ENCODE assay signal across 8 cellular contexts in genomic region chr1:226061793-226062557, GRCh38. TPM values are rescaled to one million over a fixed set of nuclear protein-coding genes. Genes with fewer than 3 reads are reported as not detected.
DNase-seq lines count a peak whose midpoint lies in the region; ATAC-seq, FAIRE-seq and TF ChIP-seq lines count a peak whose summit lies in the region.

No MANE protein-coding gene starts in this region.

- peak; percentile 72 for DNase-seq in A673 (ENCODE audit: low spot score)
- DNase-seq in NCI-H1092 treated with DMSO at 0.1 percent for 48 hours (lab: John Stamatoyannopoulos, UW): peak; percentile 79
- no peak for DNase-seq in T-helper 2 cell treated with Interferon-gamma antibody and Interleukin-4, amounts not matched to agents 5 μg/mL and 100 μg/mL, for 36 hours (ENCODE audit: low spot score)
- DNase-seq in cerebellar cortex (ENCODE audit: low spot score): peak; percentile 65
- DNase-seq in keratinocyte (ENCODE audit: low read depth, low spot score): no peak
- DNase-seq in smooth muscle cell (lab: John Stamatoyannopoulos, UW; ENCODE audit: unreplicated experiment): no peak

- H3K27me3 ChIP-seq in A673 (replicated peaks; ENCODE audit: insufficient read depth, low read depth, low read length, poor library complexity): no peaks in the 10 kb centered on the region
- H3K27me3 ChIP-seq in keratinocyte (ENCODE audit: control insufficient read depth, extremely low read depth, insufficient read depth, low read length): no peaks in the 10 kb centered on the region
- H3K27me3 ChIP-seq in smooth muscle cell (ENCODE audit: low read depth): no peaks in the 10 kb centered on the region

- peak; percentile 65 for ATAC-seq in GM18498 (IDR thresholded peaks at IDR 0.05; ENCODE audit: unreplicated experiment)
- ATAC-seq in HG02798 (IDR thresholded peaks at IDR 0.05; ENCODE audit: poor library complexity, unreplicated experiment): peak; percentile 52

- no TSS peak for BruUV-seq in A673 (replicated peaks; lab: Mats Ljungman, UMichigan)

- peak overlapping the region; percentile 81 for H3K9ac ChIP-seq in keratinocyte (ENCODE audit: control insufficient read depth, extremely low read depth, insufficient read depth, low read length)
- peak overlapping the region; percentile 90 for H3K9ac ChIP-seq in smooth muscle cell (ENCODE audit: low read depth)

- intact Hi-C loops in A673 (cut with micrococcal nuclease; ENCODE audit: unreplicated experiment): loop anchor here (1.0 to 10.0 kb wide), 3 partner anchors 49 to 133 kb away; partner anchors contain the start of gene SDE2

- no peaks in the 10 kb centered on the region for H3K9me1 ChIP-seq in keratinocyte (ENCODE audit: control insufficient read depth, extremely low read depth, insufficient read depth, low read length)

- H3K4me3 Mint-ChIP-seq in T-helper 2 cell treated with Interferon-gamma antibody and Interleukin-4, amounts not matched to agents 5 μg/mL and 100 μg/mL, for 36 hours: peak overlapping the region; percentile 92

- no peak for TF ChIP-seq CTCF in A673 (conservative IDR thresholded peaks at IDR 0.05; ENCODE audit: low read depth, low read length)
- no peak for TF ChIP-seq CTCF in keratinocyte (optimal IDR thresholded peaks at IDR 0.05 in 1 of 3, IDR thresholded peaks at IDR 0.05 in 1 of 3, conservative IDR thresholded peaks at IDR 0.05 in 1 of 3; ENCODE audit: extremely low read depth in 1 of 3, insufficient read depth in 2 of 3, low read length in 3 of 3)
- no peak for TF ChIP-seq CTCF in smooth muscle cell (IDR thresholded peaks at IDR 0.05; ENCODE audit: borderline replicate concordance, insufficient read depth, poor library complexity, severe bottlenecking)

- CTCF ChIA-PET in A673 (lab: Charles Lee): interaction anchor here (1.1 kb wide), 1 partner anchor 135 kb away, joined by 3 read pairs; no protein-coding TSS in a partner anchor

- H3K4me2 ChIP-seq in keratinocyte (ENCODE audit: control insufficient read depth, extremely low read depth, insufficient read depth, low read depth, low read length) (peak overlapping the region; percentile 82), smooth muscle cell (peak overlapping the region; percentile 92)

- FAIRE-seq in keratinocyte (lab: Jason Lieb, UNC): no peak

- H3K9me3 Mint-ChIP-seq in T-helper 2 cell treated with Interferon-gamma antibody and Interleukin-4, amounts not matched to agents 5 μg/mL and 100 μg/mL, for 36 hours: no peaks in the 10 kb centered on the region

- whole genome bisulfite sequencing in smooth muscle cell (ENCODE audit: low lambda C conversion rate): under 1% methylated on average over 45 of the region's 102 CpGs

- peaks cover 11% of the 10 kb centered on the region for H3F3A ChIP-seq in smooth muscle cell (ENCODE audit: low read depth)

- H3K27ac ChIP-seq in A673 (ENCODE audit: low read depth, low read length, poor library complexity, severe bottlenecking) (peak overlapping the region; percentile 90), keratinocyte (ENCODE audit: control insufficient read depth, insufficient read depth, low read length) (peak overlapping the region; percentile 85), smooth muscle cell (ENCODE audit: low read depth) (peak overlapping the region; percentile 84)

- H3K4me1 Mint-ChIP-seq in T-helper 2 cell treated with Interferon-gamma antibody and Interleukin-4, amounts not matched to agents 5 μg/mL and 100 μg/mL, for 36 hours (ENCODE audit: low read depth): peaks cover 26% of the 10 kb centered on the region

- H3K79me2 ChIP-seq in keratinocyte (ENCODE audit: control insufficient read depth, insufficient read depth, low read length) (peaks cover 38% of the 10 kb centered on the region), smooth muscle cell (ENCODE audit: low read depth) (peaks cover 40% of the 10 kb centered on the region)

- H3K4me1 ChIP-seq in A673 (ENCODE audit: insufficient read depth, low read length, poor library complexity, severe bottlenecking): peaks cover 21% of the 10 kb centered on the region
- peaks cover 20% of the 10 kb centered on the region for H3K4me1 ChIP-seq in keratinocyte (ENCODE audit: control insufficient read depth, extremely low read depth, insufficient read depth, low read length)
- peaks cover 30% of the 10 kb centered on the region for H3K4me1 ChIP-seq in smooth muscle cell (ENCODE audit: low read depth)

- H2AFZ ChIP-seq in keratinocyte (ENCODE audit: control insufficient read depth, low read length) (peak overlapping the region; percentile 77), smooth muscle cell (ENCODE audit: low read depth) (peak overlapping the region; percentile 88)

- no peaks in the 10 kb centered on the region for H3K27me3 Mint-ChIP-seq in T-helper 2 cell treated with Interferon-gamma antibody and Interleukin-4, amounts not matched to agents 5 μg/mL and 100 μg/mL, for 36 hours (ENCODE audit: low read depth)

- POLR2A ChIA-PET in A673 (lab: Charles Lee; ENCODE audit: low non-redundant PET): interaction anchor here (0.5 to 1.2 kb wide), 9 partner anchors 13 to 621 kb away, joined by 3 to 14 read pairs (median 4); partner anchors contain the start of genes PYCR2 and SDE2

- peak overlapping the region; percentile 98 for H3K27ac Mint-ChIP-seq in T-helper 2 cell treated with Interferon-gamma antibody and Interleukin-4, amounts not matched to agents 5 μg/mL and 100 μg/mL, for 36 hours

- peaks cover 41% of the 10 kb centered on the region for H3K36me3 Mint-ChIP-seq in T-helper 2 cell treated with Interferon-gamma antibody and Interleukin-4, amounts not matched to agents 5 μg/mL and 100 μg/mL, for 36 hours (ENCODE audit: low read depth)

- dilution Hi-C loops in keratinocyte (cut with MboI; ENCODE audit: extremely low pct_ligation_motif_present, low sequenced_read_pairs): no loop called here

- H3K9me3 ChIP-seq in A673 (ENCODE audit: low read depth, low read length, poor library complexity, severe bottlenecking) (no peaks in the 10 kb centered on the region), keratinocyte (ENCODE audit: control insufficient read depth, low read depth, low read length) (no peaks in the 10 kb centered on the region), smooth muscle cell (replicated peaks; ENCODE audit: low read depth) (no peaks in the 10 kb centered on the region)

- H3K36me3 ChIP-seq in A673 (ENCODE audit: insufficient read depth, low read length, poor library complexity, severe bottlenecking): peaks cover 15% of the 10 kb centered on the region
- H3K36me3 ChIP-seq in keratinocyte (ENCODE audit: control insufficient read depth in 2 of 2, extremely low read depth in 1 of 2, insufficient read depth in 2 of 2, low read length in 2 of 2): peaks cover 7 to 11% of the 10 kb centered on the region in 2 experiments
- H3K36me3 ChIP-seq in smooth muscle cell (ENCODE audit: low read depth): peaks cover 2% of the 10 kb centered on the region

- no peaks in the 10 kb centered on the region for H4K20me1 ChIP-seq in keratinocyte (ENCODE audit: control insufficient read depth, extremely low read depth, insufficient read depth, low read length)
- peaks cover 38% of the 10 kb centered on the region for H4K20me1 ChIP-seq in smooth muscle cell (ENCODE audit: low read depth)

- peak overlapping the region; percentile 76 for H3K4me3 ChIP-seq in A673 (ENCODE audit: low read depth, low read length, poor library complexity, severe bottlenecking)
- H3K4me3 ChIP-seq in keratinocyte (ENCODE audit: control insufficient read depth in 2 of 3, extremely low read depth in 1 of 3, insufficient read depth in 2 of 3, low read depth in 1 of 3, low read length in 3 of 3): peak overlapping the region; percentile 56 to 71 (median 66)
- H3K4me3 ChIP-seq in smooth muscle cell: peak overlapping the region; percentile 74

RNA-seq across cellular contexts. Expression of gene H3-3A, which starts 0.5 kb away (rescaled TPM):
- total RNA-seq in A673 (2021) (638 and 640 TPM in 2 replicates), smooth muscle cell (459 and 461 TPM in 2 replicates)
- polyA plus RNA-seq in keratinocyte (221 to 358 TPM (median 291 TPM) in 3 replicates), smooth muscle cell (426 and 430 TPM in 2 replicates)
- 440 TPM for polyA plus RNA-seq in keratinocyte (2011; ENCODE audit: low read depth)
- 184 and 205 TPM in 2 replicates for polyA plus RNA-seq in keratinocyte (2011; cell fraction: cytosol; rRNA removed)
- 69.2 and 73.1 TPM in 2 replicates for polyA plus RNA-seq in keratinocyte (2011; cell fraction: nucleus; rRNA removed)
- 263 and 302 TPM in 2 replicates for polyA plus RNA-seq in keratinocyte (2012; ENCODE audit: low replicate concordance)
- polyA minus RNA-seq in keratinocyte: 12.8 to 75.3 TPM (median 47.7 TPM) in 3 replicates
- 99.0 TPM for polyA minus RNA-seq in keratinocyte (2011; cell fraction: cytosol; rRNA and poly(A)+ RNA removed)
- polyA minus RNA-seq in keratinocyte (2011; cell fraction: nucleus; rRNA and poly(A)+ RNA removed): 17.0 and 21.1 TPM in 2 replicates

Comparison
In these comparisons a context has a peak if more than half of its experiments do, and no peak if none do; other contexts are left out.
1. DNase-seq: peak in A673 (single experiment), NCI-H1092 treated with DMSO at 0.1 percent for 48 hours (single experiment) and cerebellar cortex (single experiment); none in T-helper 2 cell treated with Interferon-gamma antibody and Interleukin-4, amounts not matched to agents 5 μg/mL and 100 μg/mL, for 36 hours (single experiment), keratinocyte (single experiment) and smooth muscle cell (single experiment).
2. Peak in every context shown above with its lines, with median percentiles within 50 percentile points of each other: H3K27ac ChIP-seq and H3K4me3 ChIP-seq.